Comparison of ENCODE assay signal across 14 cellular contexts in the genomic region with DNA sequence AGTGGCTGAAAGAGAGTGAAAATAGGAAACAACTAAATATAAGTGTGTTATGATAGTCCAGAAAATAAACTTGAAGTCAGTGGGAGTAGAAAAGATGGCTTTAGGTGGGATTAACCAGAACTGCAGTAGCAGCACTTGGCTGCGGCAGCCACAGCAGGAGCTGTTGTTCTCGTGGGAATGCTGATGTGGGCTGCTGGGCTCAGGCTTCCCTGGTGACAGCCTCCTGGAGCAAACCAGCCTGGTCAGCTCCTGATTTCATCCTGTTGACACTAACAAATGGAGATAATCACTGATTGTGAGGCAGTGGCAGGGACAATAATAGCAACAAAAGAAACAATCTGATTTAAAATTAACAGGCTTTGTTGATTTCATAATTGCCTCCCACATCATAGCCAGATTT.
DNase-seq lines count a peak whose midpoint lies in the region; ATAC-seq and TF ChIP-seq lines count a peak whose summit lies in the region.
"Had no signal": no experiment of that assay in that cellular context is flagged by ENCODE, and none has a peak within 500 bp of the region (broad histone marks: within the 10 kb centered on the region; RNA-seq: fewer than 3 reads in every experiment).

No MANE protein-coding gene starts in this region.

- H3K27ac ChIP-seq in right atrium auricular region (peak overlapping the region in 1 of 2 donors; percentile 3), dorsolateral prefrontal cortex (peak overlapping the region in 58 of 59 donors; percentile 6 to 98 (median 81)), testis (peak overlapping the region in 1 of 2 donors; percentile 8)
- H3K27ac ChIP-seq: Peyer's patch had no signal

- H3K36me3 ChIP-seq in right atrium auricular region (no peaks in the 10 kb centered on the region), testis (ENCODE audit: low read depth, missing control alignments) (no peaks in the 10 kb centered on the region)
- H3K36me3 ChIP-seq: Peyer's patch had no signal

- no peak for TF ChIP-seq POLR2A in testis (IDR thresholded peaks at IDR 0.05)

- TF ChIP-seq CTCF in right atrium auricular region (IDR thresholded peaks at IDR 0.05) (no peak), dorsolateral prefrontal cortex (IDR thresholded peaks at IDR 0.05 in 54 of 56, conservative IDR thresholded peaks at IDR 0.05 in 2 of 56; ENCODE audit: low read depth in 1 of 56, partially characterized antibody in 56 of 56) (peak in 6 of 56 donors; percentile 8 to 17 (median 12)), testis (IDR thresholded peaks at IDR 0.05) (no peak)

- DNase-seq in Right ventricle myocardium superior (peak; percentile 57), right atrium auricular region (ENCODE audit: low spot score) (no peak), dorsolateral prefrontal cortex (peak in 8 of 10 donors; percentile 37 to 78 (median 71)), left lobe of liver (ENCODE audit: low spot score) (no peak), testis (peak; percentile 58), cerebellum (ENCODE audit: low spot score) (no peak), GF-D8 (lab: John Stamatoyannopoulos, UW) (no peak), DMS53 (lab: John Stamatoyannopoulos, UW) (no peak)
- DNase-seq: activated CD4-positive, alpha-beta memory T cell treated with anti-CD3 and anti-CD28 coated beads for 36 hours; activated gamma-delta T cell treated with Interleukin-2 at 50 U/mL for 16 hours; EL; KG1; NCI-H2029; Peyer's patch had no signal

- ATAC-seq in Right ventricle myocardium superior (ENCODE audit: poor library complexity) (peak; percentile 87), left lobe of liver (peak; percentile 33)

- H3K27me3 ChIP-seq in right atrium auricular region (no peaks in the 10 kb centered on the region), dorsolateral prefrontal cortex (no peaks in the 10 kb centered on the region), testis (no peaks in the 10 kb centered on the region)
- H3K27me3 ChIP-seq: Peyer's patch had no signal

- H3K4me1 ChIP-seq in right atrium auricular region = peaks cover 0 to 63% of the 10 kb centered on the region in 2 donors
- H3K4me1 ChIP-seq in testis = peaks cover 9% of the 10 kb centered on the region
- H3K4me1 ChIP-seq: Peyer's patch had no signal

- H3K9me3 ChIP-seq in right atrium auricular region (no peaks in the 10 kb centered on the region), testis (no peaks in the 10 kb centered on the region)
- H3K9me3 ChIP-seq: Peyer's patch had no signal

- intact Hi-C loops in Right ventricle myocardium superior (cut with DNase I) = no loop called here
- intact Hi-C loops in dorsolateral prefrontal cortex (cut with DNase I) = no loop called here
- intact Hi-C loops in testis (cut with DNase I; ENCODE audit: low total_unique reads) = no loop called here

- 66 to 75% methylated on average over 2 of the region's 2 CpGs for WGBS in testis, 2 donors

- H3K4me3 ChIP-seq in right atrium auricular region = no peak overlapping the region
- H3K4me3 ChIP-seq in dorsolateral prefrontal cortex = peak overlapping the region in 16 of 59 donors; percentile 0 to 28 (median 12)
- no peak overlapping the region for H3K4me3 ChIP-seq in testis
- H3K4me3 ChIP-seq: Peyer's patch had no signal

Comparison
In these comparisons a context has a peak if more than half of its experiments do, and no peak if none do; other contexts are left out.
1. DNase-seq: peak in Right ventricle myocardium superior (single experiment), dorsolateral prefrontal cortex (8 of 10) and testis (single experiment); none in right atrium auricular region (single experiment), left lobe of liver (single experiment), cerebellum (single experiment), GF-D8 (single experiment) and DMS53 (single experiment).